In the genomic region with DNA sequence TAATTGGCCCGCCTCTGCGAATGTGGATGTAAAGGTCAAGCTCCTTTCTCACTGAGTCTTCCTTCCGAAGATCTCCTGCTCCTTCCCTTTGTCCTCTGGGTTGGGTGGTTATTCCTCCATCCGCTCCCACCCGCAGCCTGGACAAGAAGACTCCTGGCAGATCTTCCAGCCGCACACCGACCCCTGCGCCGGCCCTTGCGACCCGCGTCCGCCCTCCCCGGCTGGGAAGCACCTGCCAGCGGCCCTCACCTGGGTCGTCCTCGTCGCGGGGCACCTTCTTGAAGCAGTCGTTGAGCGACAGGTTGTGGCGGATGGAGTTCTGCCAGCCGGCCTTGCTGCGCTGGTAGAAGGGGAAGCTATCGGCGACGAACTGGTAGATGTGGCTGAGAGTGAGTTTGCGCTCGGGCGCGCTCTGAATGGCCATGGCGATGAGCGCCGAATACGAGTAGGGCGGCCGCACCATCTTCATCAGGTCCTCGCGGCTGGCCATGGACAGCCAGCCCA, we compare ENCODE assay signal across 9 cellular contexts. TPM values are rescaled to one million over a fixed set of nuclear protein-coding genes. Genes with fewer than 3 reads are reported as not detected.
A peak's percentile ranks its signal among the peaks of the same experiment; 100 is the strongest.
DNase-seq lines count a peak whose midpoint lies in the region; ATAC-seq lines count a peak whose summit lies in the region.
"Had no signal": no experiment of that assay in that cellular context is flagged by ENCODE, and none has a peak within 500 bp of the region (broad histone marks: within the 10 kb centered on the region; RNA-seq: fewer than 3 reads in every experiment).

No MANE protein-coding gene starts in this region.

- H3K27ac Mint-ChIP-seq in activated CD8-positive, alpha-beta T cell treated with anti-CD3 and anti-CD28 coated beads, Interleukin-2, amount 10 ng/mL, durations not matched to agents 7 days and 5 days, result no peak overlapping the region

- H3K36me3 Mint-ChIP-seq in activated CD8-positive, alpha-beta T cell treated with anti-CD3 and anti-CD28 coated beads, Interleukin-2, amount 10 ng/mL, durations not matched to agents 7 days and 5 days (ENCODE audit: low read depth), result no peaks in the 10 kb centered on the region

- peak overlapping the region; percentile 60 for H3K4me3 ChIP-seq in iPS-18c (ENCODE audit: insufficient read depth, low read depth, low read length)
- H3K4me3 ChIP-seq in urinary bladder (ENCODE audit: low read depth, low read length), result peak overlapping the region; percentile 61

- no peak overlapping the region for H3K27ac ChIP-seq in urinary bladder (ENCODE audit: low read depth)
- H3K27ac ChIP-seq: HL-60 had no signal

- H3K4me3 Mint-ChIP-seq in activated CD8-positive, alpha-beta T cell treated with anti-CD3 and anti-CD28 coated beads, Interleukin-2, amount 10 ng/mL, durations not matched to agents 7 days and 5 days, result peak overlapping the region; percentile 45

- 2% methylated on average over 39 of the region's 39 CpGs for WGBS in urinary bladder

- no peaks in the 10 kb centered on the region for H3K4me1 ChIP-seq in urinary bladder (ENCODE audit: insufficient read depth)

- POLR2A ChIA-PET in activated CD8-positive, alpha-beta T cell treated with anti-CD3 and anti-CD28 coated beads, Interleukin-2, amount 10 ng/mL, durations not matched to agents 7 days and 5 days (lab: Charles Lee), result no interaction called here

- ATAC-seq in activated CD8-positive, alpha-beta T cell treated with anti-CD3 and anti-CD28 coated beads, Interleukin-2, amount 10 ng/mL, durations not matched to agents 7 days and 5 days, result peak; percentile 36
- ATAC-seq in GM21576 (IDR thresholded peaks at IDR 0.05; ENCODE audit: unreplicated experiment) (no peak), HG02588 (IDR thresholded peaks at IDR 0.05; ENCODE audit: unreplicated experiment) (no peak)

- H3K9me3 ChIP-seq in iPS-18c (ENCODE audit: control insufficient read depth, insufficient read depth, low read length), result peaks cover 2% of the 10 kb centered on the region

- no peaks in the 10 kb centered on the region for H3K9me3 Mint-ChIP-seq in activated CD8-positive, alpha-beta T cell treated with anti-CD3 and anti-CD28 coated beads, Interleukin-2, amount 10 ng/mL, durations not matched to agents 7 days and 5 days (ENCODE audit: insufficient read depth)

- CTCF ChIA-PET in activated CD8-positive, alpha-beta T cell treated with anti-CD3 and anti-CD28 coated beads, Interleukin-2, amount 10 ng/mL, durations not matched to agents 7 days and 5 days (lab: Charles Lee), result no interaction called here

- no peaks in the 10 kb centered on the region for H3K36me3 ChIP-seq in urinary bladder (ENCODE audit: insufficient read depth)

- peaks cover 47% of the 10 kb centered on the region for H3K27me3 Mint-ChIP-seq in activated CD8-positive, alpha-beta T cell treated with anti-CD3 and anti-CD28 coated beads, Interleukin-2, amount 10 ng/mL, durations not matched to agents 7 days and 5 days (ENCODE audit: low read depth)

- DNase-seq in stimulated activated CD4-positive, alpha-beta T cell treated with anti-CD3 and anti-CD28 coated beads, Interleukin-4, amount 100 ng/mL, for 24 hours, result peak; percentile 5
- DNase-seq in stimulated activated CD4-positive, alpha-beta T cell treated with anti-CD3 and anti-CD28 coated beads, Interleukin-15, amount 100 ng/mL, for 24 hours, result no peak
- peak; percentile 21 for DNase-seq in activated CD8-positive, alpha-beta T cell treated with anti-CD3 and anti-CD28 coated beads, Interleukin-2, amount 10 ng/mL, durations not matched to agents 7 days and 5 days
- no peak for DNase-seq in HPDE6-E6E7 (ENCODE audit: extremely low spot score)

- peaks cover 8% of the 10 kb centered on the region for H3K4me1 Mint-ChIP-seq in activated CD8-positive, alpha-beta T cell treated with anti-CD3 and anti-CD28 coated beads, Interleukin-2, amount 10 ng/mL, durations not matched to agents 7 days and 5 days (ENCODE audit: low read depth)

RNA-seq across cellular contexts. Expression of a gene that starts 0.8 kb away (rescaled TPM):
- not detected for total RNA-seq in activated CD8-positive, alpha-beta T cell treated with anti-CD3 and anti-CD28 coated beads, Interleukin-2, amount 10 ng/mL, durations not matched to agents 7 days and 5 days
- total RNA-seq in urinary bladder, result not detected
- not detected for polyA plus RNA-seq in urinary bladder

Comparison
In these comparisons a context has a peak if more than half of its experiments do, and no peak if none do; other contexts are left out.
1. DNase-seq: peak in stimulated activated CD4-positive, alpha-beta T cell treated with anti-CD3 and anti-CD28 coated beads, Interleukin-4, amount 100 ng/mL, for 24 hours (single experiment) and activated CD8-positive, alpha-beta T cell treated with anti-CD3 and anti-CD28 coated beads, Interleukin-2, amount 10 ng/mL, durations not matched to agents 7 days and 5 days (single experiment); none in stimulated activated CD4-positive, alpha-beta T cell treated with anti-CD3 and anti-CD28 coated beads, Interleukin-15, amount 100 ng/mL, for 24 hours (single experiment) and HPDE6-E6E7 (single experiment).